In the genomic region with DNA sequence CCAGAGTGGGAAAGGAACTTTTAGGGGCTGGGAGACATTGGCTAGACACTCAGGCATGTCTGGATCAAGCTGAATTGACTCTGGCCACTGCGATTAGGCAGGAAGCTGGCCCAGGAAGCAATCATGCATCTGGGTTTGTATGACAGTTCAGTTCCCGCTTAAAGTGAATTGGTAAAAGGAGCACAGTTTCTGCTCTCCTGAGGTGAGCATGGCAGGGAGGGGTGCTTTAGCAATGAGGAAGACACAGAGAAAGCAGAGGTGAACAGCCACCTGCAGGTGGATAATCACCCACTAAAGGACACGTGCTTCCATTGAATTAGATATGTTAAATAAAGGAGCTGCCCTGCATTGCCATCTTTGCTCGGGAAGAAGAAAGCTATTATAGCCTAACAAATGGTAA, we compare ENCODE assay signal across 26 cellular contexts.
"Had no signal": no experiment of that assay in that cellular context is flagged by ENCODE, and none has a peak within 500 bp of the region (broad histone marks: within the 10 kb centered on the region; RNA-seq: fewer than 3 reads in every experiment).

No MANE protein-coding gene starts in this region.

- DNase-seq: activated CD4-positive, alpha-beta T cell treated with anti-CD3 and anti-CD28 coated beads for 48 hours; activated CD4-positive, alpha-beta T cell treated with anti-CD3 and anti-CD28 coated beads, Interleukin-2, amount 50 U/mL, for 48 hours; activated CD8-positive, alpha-beta memory T cell treated with anti-CD3 and anti-CD28 coated beads for 24 hours; activated effector memory CD4-positive, alpha-beta T cell treated with Interleukin-2 at 50 U/mL for 16 hours; activated naive CD4-positive, alpha-beta T cell treated with anti-CD3 and anti-CD28 coated beads for 36 hours; activated naive CD8-positive, alpha-beta T cell treated with anti-CD3 and anti-CD28 coated beads for 36 hours; central memory CD4-positive, alpha-beta T cell; endodermal cell; foreskin fibroblast; head of caudate nucleus; hippocampal formation; immature natural killer cell; kidney; left colon; nephron progenitor cell; stimulated activated CD4-positive, alpha-beta T cell treated with anti-CD3 and anti-CD28 coated beads, Interleukin-1b, Interleukin-23, amount 100 ng/mL, for 48 hours; stimulated activated CD4-positive, alpha-beta T cell treated with anti-CD3 and anti-CD28 coated beads, Interleukin-4, amount 100 ng/mL, for 4 hours; stimulated activated CD8-positive, alpha-beta memory T cell treated with anti-CD3 and anti-CD28 coated beads, Interleukin-4, amount 100 ng/mL, for 48 hours; stimulated activated naive CD8-positive, alpha-beta T cell treated with anti-CD3 and anti-CD28 coated beads, Interleukin-15, amount 100 ng/mL, for 72 hours; substantia nigra; uterus had no signal

- H3K36me3 ChIP-seq: right atrium auricular region, uterus had no signal

- H3K27ac ChIP-seq: right atrium auricular region, uterus had no signal

- H3K9me3 ChIP-seq: right atrium auricular region, uterus had no signal

- H3K27me3 ChIP-seq: right atrium auricular region, uterus had no signal

- H3K4me3 ChIP-seq: right atrium auricular region, smooth muscle cell, uterus had no signal

- FAIRE-seq: kidney had no signal

- ATAC-seq: activated CD4-positive, CD25-positive, alpha-beta regulatory T cell treated with anti-CD3 and anti-CD28 coated beads, Interleukin-2, amount 50 U/mL, for 24 hours; esophagus mucosa; left colon; stimulated activated memory B cell treated with anti-CD40 and anti-IgM and Interleukin-4, amounts not matched to agents 10 μg/mL and 1 μg/mL and 100 μg/mL, for 72 hours; stimulated activated naive CD8-positive, alpha-beta T cell treated with anti-CD3 and anti-CD28 coated beads, Interleukin-15, amount 100 ng/mL, for 72 hours had no signal

- H3K4me1 ChIP-seq: right atrium auricular region, uterus had no signal

- H3K4me2 ChIP-seq: smooth muscle cell had no signal
